In the genomic region with DNA sequence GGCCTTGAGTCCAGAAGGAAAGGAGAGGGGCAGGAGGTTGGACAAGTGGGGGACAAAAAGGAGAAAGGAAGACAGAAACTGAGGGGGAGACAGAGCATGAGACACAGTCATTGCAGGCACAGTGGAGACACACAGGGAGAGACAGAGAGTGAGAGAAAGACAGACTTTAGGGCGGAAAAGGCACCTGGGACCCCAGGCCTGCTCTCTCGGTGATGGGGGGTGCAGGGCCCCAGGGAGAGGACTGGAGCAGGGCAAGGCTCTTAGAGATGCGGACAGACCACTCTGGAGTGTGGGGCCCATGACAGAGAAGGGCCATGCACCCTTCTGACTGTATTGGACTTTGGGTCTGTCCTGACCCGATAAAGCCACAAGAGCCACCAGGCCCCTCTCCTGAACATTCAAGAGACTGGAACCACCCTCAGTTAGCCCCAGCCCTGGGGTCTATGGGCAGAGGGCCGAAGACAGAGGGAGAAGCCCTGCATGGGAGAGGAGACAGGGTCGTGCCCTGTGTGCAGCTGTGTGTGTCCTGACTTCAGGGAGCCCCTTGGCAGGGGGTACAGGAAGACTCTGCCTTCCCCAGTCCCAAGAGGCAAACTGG, we compare ENCODE assay signal across 27 cellular contexts. TPM values are rescaled to one million over a fixed set of nuclear protein-coding genes. Genes with fewer than 3 reads are reported as not detected.
A peak's percentile ranks its signal among the peaks of the same experiment; 100 is the strongest.
DNase-seq lines count a peak whose midpoint lies in the region; FAIRE-seq and TF ChIP-seq lines count a peak whose summit lies in the region.
"Had no signal": no experiment of that assay in that cellular context is flagged by ENCODE, and none has a peak within 500 bp of the region (broad histone marks: within the 10 kb centered on the region; RNA-seq: fewer than 3 reads in every experiment).

No MANE protein-coding gene starts in this region.

- H4K8ac ChIP-seq in neuronal stem cell (ENCODE audit: low read depth, low read length) = no peak overlapping the region

- H2BK120ac ChIP-seq in neuronal stem cell (ENCODE audit: low read depth, low read length) = no peak overlapping the region

- peak overlapping the region; percentile 73 for H3K27ac ChIP-seq in BLaER1
- no peak overlapping the region for H3K27ac ChIP-seq in neuronal stem cell (replicated peaks; ENCODE audit: low read length)
- H3K27ac ChIP-seq: KMS-11 had no signal

- H3K4me3 ChIP-seq in BLaER1 = no peak overlapping the region; the same call in 1 of the 2 replicates
- H3K4me3 ChIP-seq in neuronal stem cell (ENCODE audit: low read length in 2 of 2) = no peak overlapping the region
- no peak overlapping the region for H3K4me3 ChIP-seq in lower leg skin (ENCODE audit: low read depth, poor library complexity, severe bottlenecking)

- TF ChIP-seq CTCF in D721Med (IDR thresholded peaks at IDR 0.05; ENCODE audit: insufficient read depth, missing control alignments) (no peak), lower leg skin (IDR thresholded peaks at IDR 0.05) (no peak)

- no peak overlapping the region for H3K14ac ChIP-seq in neuronal stem cell (ENCODE audit: low read length)

- TF ChIP-seq POLR2A in lower leg skin (IDR thresholded peaks at IDR 0.05) = no peak

- H3K27ac Mint-ChIP-seq in activated T-helper 1 cell treated with anti-CD3 and anti-CD28 coated beads, Interleukin-12 subunit alpha, Interleukin-12 subunit beta, Interleukin-2, Interleukin-4 antibody, amounts not matched to agents 30 ng/mL and 10 ng/mL and 1 ng/mL, durations not matched to agents 14 hours and 24 hours and 36 hours = peak overlapping the region; percentile 31
- H3K27ac Mint-ChIP-seq: CD8-positive, alpha-beta T cell had no signal

- H3K9me3 ChIP-seq in BLaER1 = peaks cover 10% of the 10 kb centered on the region
- peaks cover 6 to 13% of the 10 kb centered on the region in 2 donors for H3K9me3 ChIP-seq in neuronal stem cell (replicated peaks in 1 of 2; ENCODE audit: control insufficient read depth in 2 of 2, insufficient read depth in 1 of 2, low read depth in 1 of 2, low read length in 2 of 2)

- no peaks in the 10 kb centered on the region for H3K27me3 Mint-ChIP-seq in activated T-helper 1 cell treated with anti-CD3 and anti-CD28 coated beads, Interleukin-12 subunit alpha, Interleukin-12 subunit beta, Interleukin-2, Interleukin-4 antibody, amounts not matched to agents 30 ng/mL and 10 ng/mL and 1 ng/mL, durations not matched to agents 14 hours and 24 hours and 36 hours (ENCODE audit: insufficient read depth)

- intact Hi-C loops in activated T-helper 1 cell treated with anti-CD3 and anti-CD28 coated beads, Interleukin-12 subunit alpha, Interleukin-12 subunit beta, Interleukin-2, Interleukin-4 antibody, amounts not matched to agents 30 ng/mL and 10 ng/mL and 1 ng/mL, durations not matched to agents 14 hours and 24 hours and 36 hours (cut with micrococcal nuclease) = no loop called here
- intact Hi-C loops in lower leg skin (cut with DNase I; ENCODE audit: low total_unique reads) = no loop called here

- peaks cover 8% of the 10 kb centered on the region for H3K4me1 Mint-ChIP-seq in activated T-helper 1 cell treated with anti-CD3 and anti-CD28 coated beads, Interleukin-12 subunit alpha, Interleukin-12 subunit beta, Interleukin-2, Interleukin-4 antibody, amounts not matched to agents 30 ng/mL and 10 ng/mL and 1 ng/mL, durations not matched to agents 14 hours and 24 hours and 36 hours (ENCODE audit: low read depth)

- H3K4me1 ChIP-seq in BLaER1 (peaks cover 27% of the 10 kb centered on the region), neuronal stem cell (ENCODE audit: control insufficient read depth in 2 of 2, insufficient read depth in 1 of 2, low read depth in 1 of 2, low read length in 2 of 2) (peaks cover 0 to 3% of the 10 kb centered on the region in 2 donors)

- no peak overlapping the region for H3K23ac ChIP-seq in neuronal stem cell (ENCODE audit: low read depth, low read length, poor library complexity)

- H2AK5ac ChIP-seq in neuronal stem cell (ENCODE audit: low read depth, low read length) = no peak overlapping the region

- FAIRE-seq in D721Med (lab: Jason Lieb, UNC) = no peak
- FAIRE-seq: GM12891, H1 had no signal

- H3K4me2 ChIP-seq in BLaER1 = peak overlapping the region; percentile 79
- no peak overlapping the region for H3K4me2 ChIP-seq in neuronal stem cell (ENCODE audit: insufficient read depth, low read length, poor library complexity, severe bottlenecking)
- H3K4me2 ChIP-seq: KMS-11 had no signal

- peaks cover 4% of the 10 kb centered on the region for H3K9me3 Mint-ChIP-seq in activated T-helper 1 cell treated with anti-CD3 and anti-CD28 coated beads, Interleukin-12 subunit alpha, Interleukin-12 subunit beta, Interleukin-2, Interleukin-4 antibody, amounts not matched to agents 30 ng/mL and 10 ng/mL and 1 ng/mL, durations not matched to agents 14 hours and 24 hours and 36 hours
- H3K9me3 Mint-ChIP-seq: CD8-positive, alpha-beta T cell had no signal

- H3K4ac ChIP-seq in neuronal stem cell (ENCODE audit: low read length) = no peak overlapping the region

- H3K79me1 ChIP-seq in neuronal stem cell (ENCODE audit: low read depth, low read length) = peaks cover 4% of the 10 kb centered on the region

- peak; percentile 10 for DNase-seq in activated T-cell treated with anti-CD3 and anti-CD28 coated beads, Interleukin-2, amount 50 U/mL, for 1 hour
- no peak for DNase-seq in activated T-cell treated with anti-CD3 and anti-CD28 coated beads, Interleukin-2, amount 50 U/mL, for 48 hours
- DNase-seq in activated T-helper 1 cell treated with anti-CD3 and anti-CD28 coated beads, Interleukin-12 subunit alpha, Interleukin-12 subunit beta, Interleukin-2, Interleukin-4 antibody, amounts not matched to agents 30 ng/mL and 10 ng/mL and 1 ng/mL, durations not matched to agents 14 hours and 24 hours and 36 hours (ENCODE audit: low spot score) = no peak
- DNase-seq in neuronal stem cell (ENCODE audit: low spot score) (no peak), hippocampal formation (lab: John Stamatoyannopoulos, UW) (no peak), D721Med (ENCODE audit: insufficient read length, low spot score) (no peak), lower leg skin (ENCODE audit: low spot score in 2 of 2) (no peak)
- DNase-seq: 8988T; ACHN; CD8-positive, alpha-beta T cell; DMS79 treated with DMSO at 0.1 percent for 48 hours; GF-D8; HCEC 1CT; IMR-90; MM.1S; NCI-H1417; NCI-H1694; NCI-H2081; NCI-H226; NCI-H510A; RPMI8226; SHP77 had no signal

- no peak overlapping the region for H2AFZ ChIP-seq in neuronal stem cell (ENCODE audit: low read length)

- peak overlapping the region; percentile 58; the same call in 1 of the 2 replicates for H3K9ac ChIP-seq in BLaER1
- H3K9ac ChIP-seq in neuronal stem cell (ENCODE audit: low read depth, low read length, poor library complexity) = no peak overlapping the region
- H3K9ac ChIP-seq: KMS-11 had no signal

- H3K18ac ChIP-seq in neuronal stem cell (ENCODE audit: low read length) = no peak overlapping the region

- H4K20me1 ChIP-seq in BLaER1 = no peaks in the 10 kb centered on the region

- H2BK12ac ChIP-seq in neuronal stem cell (ENCODE audit: low read length) = no peak overlapping the region

- H2BK15ac ChIP-seq in neuronal stem cell (ENCODE audit: low read length) = no peak overlapping the region

- H3K27me3 ChIP-seq in BLaER1 (no peaks in the 10 kb centered on the region), neuronal stem cell (ENCODE audit: control insufficient read depth in 3 of 3, insufficient read depth in 3 of 3, low read depth in 1 of 3, low read length in 3 of 3) (no peaks in the 10 kb centered on the region)

- no peak overlapping the region for H3K4me3 Mint-ChIP-seq in activated T-helper 1 cell treated with anti-CD3 and anti-CD28 coated beads, Interleukin-12 subunit alpha, Interleukin-12 subunit beta, Interleukin-2, Interleukin-4 antibody, amounts not matched to agents 30 ng/mL and 10 ng/mL and 1 ng/mL, durations not matched to agents 14 hours and 24 hours and 36 hours
- H3K4me3 Mint-ChIP-seq: CD8-positive, alpha-beta T cell had no signal

- no peak overlapping the region for H4K91ac ChIP-seq in neuronal stem cell (ENCODE audit: low read depth, low read length, poor library complexity)

- WGBS in neuronal stem cell (ENCODE audit: extremely low coverage in 2 of 2, insufficient read length in 2 of 2, insufficient replicate concordance in 1 of 2), 2 donors = no CpG with 5 or more reads among the region's 6 CpGs
- WGBS in lower leg skin, 2 donors = 66 to 73% methylated on average over 4 to 6 of the region's 6 CpGs

- peak overlapping the region; percentile 19 for H2BK5ac ChIP-seq in neuronal stem cell (ENCODE audit: low read length)

- H3K36me3 Mint-ChIP-seq in activated T-helper 1 cell treated with anti-CD3 and anti-CD28 coated beads, Interleukin-12 subunit alpha, Interleukin-12 subunit beta, Interleukin-2, Interleukin-4 antibody, amounts not matched to agents 30 ng/mL and 10 ng/mL and 1 ng/mL, durations not matched to agents 14 hours and 24 hours and 36 hours (ENCODE audit: low read depth) = peaks cover 24% of the 10 kb centered on the region

- peaks cover 19% of the 10 kb centered on the region for H3K36me3 ChIP-seq in BLaER1
- peaks cover 38 to 98% of the 10 kb centered on the region in 2 donors for H3K36me3 ChIP-seq in neuronal stem cell (replicated peaks in 1 of 2; ENCODE audit: control insufficient read depth in 2 of 2, insufficient read depth in 2 of 2, low read length in 2 of 2)

RNA-seq across cellular contexts. Expression of gene PLCD1, which starts 12.5 kb away (rescaled TPM):
- 3.9 and 4.3 TPM in 2 replicates for total RNA-seq in activated T-helper 1 cell treated with anti-CD3 and anti-CD28 coated beads, Interleukin-12 subunit alpha, Interleukin-12 subunit beta, Interleukin-2, Interleukin-4 antibody, amounts not matched to agents 30 ng/mL and 10 ng/mL and 1 ng/mL, durations not matched to agents 14 hours and 24 hours and 36 hours
- 41.7 TPM for polyA plus RNA-seq in neuronal stem cell (2013, experiment 1 of 2)
- polyA plus RNA-seq in neuronal stem cell (2013, experiment 2 of 2) = 41.2 TPM
- 10 to 100 TPM; 30.2 to 55.4 (median 43.8) TPM for total RNA-seq in lower leg skin

RNA-seq across cellular contexts. Expression of gene DLEC1, which starts 22.1 kb away (rescaled TPM):
- 0.10 and 0.12 TPM in 2 replicates for total RNA-seq in activated T-helper 1 cell treated with anti-CD3 and anti-CD28 coated beads, Interleukin-12 subunit alpha, Interleukin-12 subunit beta, Interleukin-2, Interleukin-4 antibody, amounts not matched to agents 30 ng/mL and 10 ng/mL and 1 ng/mL, durations not matched to agents 14 hours and 24 hours and 36 hours
- 2.5 TPM for polyA plus RNA-seq in neuronal stem cell (2013, experiment 1 of 2)
- 2.5 TPM for polyA plus RNA-seq in neuronal stem cell (2013, experiment 2 of 2)
- 1 to 10 TPM in 1 of 4 donors, under 1 TPM in 3; 0.08 to 2.9 (median 0.57) TPM for total RNA-seq in lower leg skin
- total RNA-seq: IMR-90, SK-MEL-5 had no signal

RNA-seq across cellular contexts. Expression of gene VILL, which starts 26.4 kb away (rescaled TPM):
- 11.6 and 13.4 TPM in 2 replicates for total RNA-seq in activated T-helper 1 cell treated with anti-CD3 and anti-CD28 coated beads, Interleukin-12 subunit alpha, Interleukin-12 subunit beta, Interleukin-2, Interleukin-4 antibody, amounts not matched to agents 30 ng/mL and 10 ng/mL and 1 ng/mL, durations not matched to agents 14 hours and 24 hours and 36 hours
- 2.0 TPM for polyA plus RNA-seq in neuronal stem cell (2013, experiment 1 of 2)
- polyA plus RNA-seq in neuronal stem cell (2013, experiment 2 of 2) = 1.7 TPM
- total RNA-seq in lower leg skin = 10 to 100 TPM in 3 of 4 donors, 1 to 10 TPM in 1; 8.9 to 20.1 (median 18.0) TPM
